In the genomic region with DNA sequence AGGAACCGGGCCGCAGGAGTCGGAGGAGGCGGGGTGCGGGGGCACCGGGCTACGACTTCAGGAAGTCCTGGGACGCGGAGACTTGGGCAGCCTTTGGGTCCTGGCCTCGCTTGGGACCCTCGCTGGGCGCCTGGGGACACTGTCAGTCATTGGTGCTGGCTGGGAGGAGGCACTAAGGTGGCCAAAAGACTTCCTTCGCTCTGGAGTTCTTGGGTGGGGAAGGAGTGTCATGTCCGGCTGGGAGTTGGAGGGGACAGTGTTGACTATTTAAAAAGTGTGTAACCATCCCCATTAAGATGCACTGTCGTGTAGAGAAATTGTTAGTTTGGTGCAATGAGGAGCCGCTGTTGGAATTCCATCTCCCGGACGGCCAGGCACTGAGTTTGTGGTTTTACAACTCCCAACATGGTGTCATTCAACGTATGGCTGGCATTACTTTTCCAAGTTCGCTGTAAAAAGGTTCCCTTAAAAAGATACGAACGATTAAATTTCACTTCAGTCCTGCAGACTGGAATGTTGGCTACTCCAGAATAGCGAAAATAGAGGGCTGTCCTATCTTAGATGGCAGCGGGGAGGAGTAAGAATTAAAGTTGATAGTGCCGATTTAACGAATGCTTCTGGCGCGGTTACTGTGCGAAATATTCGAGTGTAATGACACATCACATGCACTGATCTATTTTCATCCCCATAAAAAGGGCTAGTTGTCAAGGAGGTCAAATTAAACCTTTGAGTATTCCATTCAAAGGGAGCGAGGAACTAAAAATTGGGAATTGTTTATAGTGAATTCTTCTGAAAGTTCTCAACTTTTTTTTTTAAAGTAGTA, we compare ENCODE assay signal across 7 cellular contexts. TPM values are rescaled to one million over a fixed set of nuclear protein-coding genes. Genes with fewer than 3 reads are reported as not detected.
A peak's percentile ranks its signal among the peaks of the same experiment; 100 is the strongest.
DNase-seq lines count a peak whose midpoint lies in the region; ATAC-seq, FAIRE-seq and TF ChIP-seq lines count a peak whose summit lies in the region.

No MANE protein-coding gene starts in this region.

- no peak for ATAC-seq in HG02870 (IDR thresholded peaks at IDR 0.05; ENCODE audit: unreplicated experiment)

- WGBS in small intestine, 3 donors: 1 to 2% (median 1%) methylated on average over 28 to 31 of the region's 31 CpGs

- H3K27me3 ChIP-seq in adipocyte (replicated peaks; ENCODE audit: control insufficient read depth, insufficient read depth, low read length) (no peaks in the 10 kb centered on the region), small intestine (ENCODE audit: control insufficient read depth in 2 of 2, insufficient read depth in 2 of 2, low read length in 2 of 2) (no peaks in the 10 kb centered on the region)

- no peaks in the 10 kb centered on the region for H3K36me3 ChIP-seq in adipocyte (ENCODE audit: control insufficient read depth, insufficient read depth, low read length, severe bottlenecking)
- no peaks in the 10 kb centered on the region for H3K36me3 ChIP-seq in small intestine (ENCODE audit: control insufficient read depth in 2 of 2, insufficient read depth in 2 of 2, low read length in 2 of 2)

- TF ChIP-seq RAD21 in Ishikawa (IDR thresholded peaks at IDR 0.05; ENCODE audit: low read depth): no peak

- H3K9ac ChIP-seq in adipocyte (ENCODE audit: low read length): peak overlapping the region; percentile 89

- no peak for FAIRE-seq in small intestine (lab: Jason Lieb, UNC)

- H3K4me3 ChIP-seq in GM12864 (ENCODE audit: low read depth, low read length) (peak overlapping the region; percentile 77), adipocyte (ENCODE audit: low read length) (peak overlapping the region; percentile 91), iPS-11a (ENCODE audit: low read depth, low read length) (peak overlapping the region; percentile 86), small intestine (ENCODE audit: low read depth in 1 of 2, low read length in 2 of 2) (peak overlapping the region; percentile 84 to 98)

- TF ChIP-seq CTCF in GM12864 (IDR thresholded peaks at IDR 0.05; ENCODE audit: low read depth, low read length, missing control alignments): no peak

- H3K9me3 ChIP-seq in adipocyte (ENCODE audit: control insufficient read depth, low read length): no peaks in the 10 kb centered on the region
- no peaks in the 10 kb centered on the region for H3K9me3 ChIP-seq in small intestine (ENCODE audit: control insufficient read depth, low read depth)

- DNase-seq in GM12864 (ENCODE audit: low read depth): no peak
- peak; percentile 66 for DNase-seq in adipocyte (ENCODE audit: low read depth)
- peak; percentile 52 for DNase-seq in small intestine
- no peak for DNase-seq in stimulated activated CD4-positive, alpha-beta T cell treated with anti-CD3 and anti-CD28 coated beads, Interleukin-12 subunit alpha, Interleukin-12 subunit beta, amount 100 ng/mL, for 4 hours

- peaks cover 24% of the 10 kb centered on the region for H3K4me1 ChIP-seq in adipocyte (ENCODE audit: control insufficient read depth, insufficient read depth, low read length)
- peaks cover 0 to 5% of the 10 kb centered on the region in 2 donors for H3K4me1 ChIP-seq in small intestine (ENCODE audit: control insufficient read depth in 2 of 2, insufficient read depth in 1 of 2, low read depth in 1 of 2, low read length in 1 of 2)

- TF ChIP-seq EP300 in Ishikawa (IDR thresholded peaks at IDR 0.05; ENCODE audit: borderline replicate concordance): no peak

- peak overlapping the region; percentile 92 to 97 for H3K27ac ChIP-seq in small intestine (ENCODE audit: low read depth in 1 of 2, low read length in 1 of 2)

TF ChIP-seq in Ishikawa, 13 proteins besides CTCF, POLR2A, EP300 and RAD21:
- TF ChIP-seq ZBTB7A (IDR thresholded peaks at IDR 0.05; ENCODE audit: low read depth): 0 out of 2 replicates have a peak, but pooled peaks have one; percentile 4
- TF ChIP-seq TCF12 (IDR thresholded peaks at IDR 0.05; ENCODE audit: low read depth): no peak
- TF ChIP-seq YY1 (IDR thresholded peaks at IDR 0.05; ENCODE audit: low read depth): 0 out of 2 replicates have a peak, but pooled peaks have one; percentile 9
TF ChIP-seq in Ishikawa: peak in this region for 2.

RNA-seq across cellular contexts. Expression of gene DNAJC3, which starts 0.8 kb away (rescaled TPM):
- polyA plus RNA-seq in small intestine: 10 to 100 TPM in 1 of 3 donors, 1 to 10 TPM in 2; 8.7 to 29.1 (median 9.5) TPM

RNA-seq across cellular contexts. Expression of gene DZIP1, which starts 33.3 kb away (rescaled TPM):
- polyA plus RNA-seq in small intestine: 1 to 10 TPM in 2 of 3 donors, not detected in 1; 1.4 to 3.2 TPM

Comparison
In these comparisons a context has a peak if more than half of its experiments do, and no peak if none do; other contexts are left out.
1. DNase-seq: peak in adipocyte (single experiment) and small intestine (single experiment); none in GM12864 (single experiment) and stimulated activated CD4-positive, alpha-beta T cell treated with anti-CD3 and anti-CD28 coated beads, Interleukin-12 subunit alpha, Interleukin-12 subunit beta, amount 100 ng/mL, for 4 hours (single experiment).
2. Peak in every context shown above with its lines, with median percentiles within 50 percentile points of each other: H3K4me3 ChIP-seq.